ENCODE assay signal across 1 cellular context in the genomic region with DNA sequence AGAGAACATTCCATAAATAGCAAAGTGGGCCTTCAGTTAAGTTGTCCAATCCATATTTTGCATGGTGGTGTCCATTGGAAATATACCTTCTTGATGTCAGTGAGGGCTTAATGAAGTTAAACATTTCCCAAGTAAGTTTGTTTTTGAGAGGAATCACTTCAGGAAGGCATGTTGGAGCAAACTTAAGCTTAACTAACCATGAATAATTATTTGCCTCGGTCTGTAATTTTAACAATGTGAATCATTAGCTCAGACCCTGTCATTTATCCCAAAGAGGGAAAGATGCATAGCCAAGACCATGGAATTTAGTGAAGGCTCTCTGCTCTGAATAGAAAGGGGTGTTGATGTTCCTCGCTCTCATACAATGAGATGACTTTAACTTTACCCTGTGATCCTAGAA.
TF ChIP-seq lines count a peak whose summit lies in the region.

No MANE protein-coding gene starts in this region.

TF ChIP-seq in GM23338, 12 proteins besides CTCF, POLR2A, EP300 and RAD21 (continued from another document):
- TF ChIP-seq, protein P1, sequence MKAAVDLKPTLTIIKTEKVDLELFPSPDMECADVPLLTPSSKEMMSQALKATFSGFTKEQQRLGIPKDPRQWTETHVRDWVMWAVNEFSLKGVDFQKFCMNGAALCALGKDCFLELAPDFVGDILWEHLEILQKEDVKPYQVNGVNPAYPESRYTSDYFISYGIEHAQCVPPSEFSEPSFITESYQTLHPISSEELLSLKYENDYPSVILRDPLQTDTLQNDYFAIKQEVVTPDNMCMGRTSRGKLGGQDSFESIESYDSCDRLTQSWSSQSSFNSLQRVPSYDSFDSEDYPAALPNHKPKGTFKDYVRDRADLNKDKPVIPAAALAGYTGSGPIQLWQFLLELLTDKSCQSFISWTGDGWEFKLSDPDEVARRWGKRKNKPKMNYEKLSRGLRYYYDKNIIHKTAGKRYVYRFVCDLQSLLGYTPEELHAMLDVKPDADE (IDR thresholded peaks at IDR 0.05): no peak
- TF ChIP-seq EZH2phosphoT487 (IDR thresholded peaks at IDR 0.05; ENCODE audit: unreplicated experiment) (no peak), ZNF114 (CRISPR knock-in tag; IDR thresholded peaks at IDR 0.05) (no peak), STAT1 (IDR thresholded peaks at IDR 0.05; ENCODE audit: unreplicated experiment) (no peak), ZNF331 (CRISPR knock-in tag; IDR thresholded peaks at IDR 0.05; ENCODE audit: low read depth) (no peak), JUNB (IDR thresholded peaks at IDR 0.05; ENCODE audit: unreplicated experiment) (no peak), EZH2 (IDR thresholded peaks at IDR 0.05; ENCODE audit: low read depth, unreplicated experiment) (no peak)
- TF ChIP-seq, protein P2, sequence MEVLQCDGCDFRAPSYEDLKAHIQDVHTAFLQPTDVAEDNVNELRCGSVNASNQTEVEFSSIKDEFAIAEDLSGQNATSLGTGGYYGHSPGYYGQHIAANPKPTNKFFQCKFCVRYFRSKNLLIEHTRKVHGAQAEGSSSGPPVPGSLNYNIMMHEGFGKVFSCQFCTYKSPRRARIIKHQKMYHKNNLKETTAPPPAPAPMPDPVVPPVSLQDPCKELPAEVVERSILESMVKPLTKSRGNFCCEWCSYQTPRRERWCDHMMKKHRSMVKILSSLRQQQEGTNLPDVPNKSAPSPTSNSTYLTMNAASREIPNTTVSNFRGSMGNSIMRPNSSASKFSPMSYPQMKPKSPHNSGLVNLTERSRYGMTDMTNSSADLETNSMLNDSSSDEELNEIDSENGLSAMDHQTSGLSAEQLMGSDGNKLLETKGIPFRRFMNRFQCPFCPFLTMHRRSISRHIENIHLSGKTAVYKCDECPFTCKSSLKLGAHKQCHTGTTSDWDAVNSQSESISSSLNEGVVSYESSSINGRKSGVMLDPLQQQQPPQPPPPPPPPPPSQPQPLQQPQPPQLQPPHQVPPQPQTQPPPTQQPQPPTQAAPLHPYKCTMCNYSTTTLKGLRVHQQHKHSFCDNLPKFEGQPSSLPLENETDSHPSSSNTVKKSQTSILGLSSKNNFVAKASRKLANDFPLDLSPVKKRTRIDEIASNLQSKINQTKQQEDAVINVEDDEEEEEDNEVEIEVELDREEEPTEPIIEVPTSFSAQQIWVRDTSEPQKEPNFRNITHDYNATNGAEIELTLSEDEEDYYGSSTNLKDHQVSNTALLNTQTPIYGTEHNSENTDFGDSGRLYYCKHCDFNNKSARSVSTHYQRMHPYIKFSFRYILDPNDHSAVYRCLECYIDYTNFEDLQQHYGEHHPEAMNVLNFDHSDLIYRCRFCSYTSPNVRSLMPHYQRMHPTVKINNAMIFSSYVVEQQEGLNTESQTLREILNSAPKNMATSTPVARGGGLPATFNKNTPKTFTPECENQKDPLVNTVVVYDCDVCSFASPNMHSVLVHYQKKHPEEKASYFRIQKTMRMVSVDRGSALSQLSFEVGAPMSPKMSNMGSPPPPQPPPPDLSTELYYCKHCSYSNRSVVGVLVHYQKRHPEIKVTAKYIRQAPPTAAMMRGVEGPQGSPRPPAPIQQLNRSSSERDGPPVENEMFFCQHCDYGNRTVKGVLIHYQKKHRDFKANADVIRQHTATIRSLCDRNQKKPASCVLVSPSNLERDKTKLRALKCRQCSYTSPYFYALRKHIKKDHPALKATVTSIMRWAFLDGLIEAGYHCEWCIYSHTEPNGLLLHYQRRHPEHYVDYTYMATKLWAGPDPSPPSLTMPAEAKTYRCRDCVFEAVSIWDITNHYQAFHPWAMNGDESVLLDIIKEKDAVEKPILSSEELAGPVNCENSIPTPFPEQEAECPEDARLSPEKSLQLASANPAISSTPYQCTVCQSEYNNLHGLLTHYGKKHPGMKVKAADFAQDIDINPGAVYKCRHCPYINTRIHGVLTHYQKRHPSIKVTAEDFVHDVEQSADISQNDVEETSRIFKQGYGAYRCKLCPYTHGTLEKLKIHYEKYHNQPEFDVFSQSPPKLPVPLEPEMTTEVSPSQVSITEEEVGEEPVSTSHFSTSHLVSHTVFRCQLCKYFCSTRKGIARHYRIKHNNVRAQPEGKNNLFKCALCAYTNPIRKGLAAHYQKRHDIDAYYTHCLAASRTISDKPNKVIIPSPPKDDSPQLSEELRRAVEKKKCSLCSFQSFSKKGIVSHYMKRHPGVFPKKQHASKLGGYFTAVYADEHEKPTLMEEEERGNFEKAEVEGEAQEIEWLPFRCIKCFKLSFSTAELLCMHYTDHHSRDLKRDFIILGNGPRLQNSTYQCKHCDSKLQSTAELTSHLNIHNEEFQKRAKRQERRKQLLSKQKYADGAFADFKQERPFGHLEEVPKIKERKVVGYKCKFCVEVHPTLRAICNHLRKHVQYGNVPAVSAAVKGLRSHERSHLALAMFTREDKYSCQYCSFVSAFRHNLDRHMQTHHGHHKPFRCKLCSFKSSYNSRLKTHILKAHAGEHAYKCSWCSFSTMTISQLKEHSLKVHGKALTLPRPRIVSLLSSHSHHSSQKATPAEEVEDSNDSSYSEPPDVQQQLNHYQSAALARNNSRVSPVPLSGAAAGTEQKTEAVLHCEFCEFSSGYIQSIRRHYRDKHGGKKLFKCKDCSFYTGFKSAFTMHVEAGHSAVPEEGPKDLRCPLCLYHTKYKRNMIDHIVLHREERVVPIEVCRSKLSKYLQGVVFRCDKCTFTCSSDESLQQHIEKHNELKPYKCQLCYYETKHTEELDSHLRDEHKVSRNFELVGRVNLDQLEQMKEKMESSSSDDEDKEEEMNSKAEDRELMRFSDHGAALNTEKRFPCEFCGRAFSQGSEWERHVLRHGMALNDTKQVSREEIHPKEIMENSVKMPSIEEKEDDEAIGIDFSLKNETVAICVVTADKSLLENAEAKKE (CRISPR knock-in tag; IDR thresholded peaks at IDR 0.05): no peak
